Comparison of ENCODE assay signal across 8 cellular contexts in genomic region chr12:57898308-57898970, GRCh38. TPM values are rescaled to one million over a fixed set of nuclear protein-coding genes. Genes with fewer than 3 reads are reported as not detected.
DNase-seq lines count a peak whose midpoint lies in the region; ATAC-seq, FAIRE-seq and TF ChIP-seq lines count a peak whose summit lies in the region.

No MANE protein-coding gene starts in this region.

- peaks cover 34 to 47% of the 10 kb centered on the region in 2 donors for H3K4me1 ChIP-seq in kidney (ENCODE audit: control insufficient read depth in 1 of 2, insufficient read depth in 1 of 2, low read depth in 1 of 2, low read length in 2 of 2)

- peak; percentile 12 for ATAC-seq in GM18520 (IDR thresholded peaks at IDR 0.05; ENCODE audit: unreplicated experiment)
- ATAC-seq in HG02798 (IDR thresholded peaks at IDR 0.05; ENCODE audit: poor library complexity, unreplicated experiment): peak; percentile 32

- H3K9ac ChIP-seq in SK-N-MC (ENCODE audit: insufficient read length) (peak overlapping the region; percentile 29), kidney (ENCODE audit: low read length in 2 of 2) (peak overlapping the region in 1 of 2 donors; percentile 43)

- intact Hi-C loops in kidney (cut with DNase I): loop anchor here (5.0 kb wide), 1 partner anchor 66 kb away; no protein-coding TSS in a partner anchor

- no peaks in the 10 kb centered on the region for H3K9me3 ChIP-seq in SK-N-MC (ENCODE audit: low read depth, low read length)
- H3K9me3 ChIP-seq in kidney (ENCODE audit: control insufficient read depth in 1 of 2, low read length in 2 of 2): no peaks in the 10 kb centered on the region

- H3K4me3 ChIP-seq in SK-N-MC (peak overlapping the region; percentile 34), kidney (ENCODE audit: low read length in 2 of 2) (no peak overlapping the region)

- H3K27ac ChIP-seq in SK-N-MC: peak overlapping the region; percentile 74; the same call in 1 of the 2 replicates
- H3K27ac ChIP-seq in kidney (ENCODE audit: low read depth in 2 of 2, low read length in 2 of 2): peak overlapping the region; percentile 37 to 98

- FAIRE-seq in kidney (lab: Jason Lieb, UNC): no peak

- no peak for TF ChIP-seq CTCF in kidney (IDR thresholded peaks at IDR 0.05; ENCODE audit: borderline replicate concordance, extremely low read depth, insufficient read depth)

- DNase-seq in SK-N-MC (ENCODE audit: low read depth, low spot score): no peak
- no peak for DNase-seq in kidney
- DNase-seq in anterior cingulate cortex (lab: John Stamatoyannopoulos, UW): no peak
- DNase-seq in dedifferentiated amniotic fluid mesenchymal stem cell (ENCODE audit: extremely low spot score): no peak
- no peak for DNase-seq in amniotic stem cell (lab: John Stamatoyannopoulos, UW)
- no peak for DNase-seq in NCI-H2196 treated with DMSO at 0.1 percent for 48 hours (lab: John Stamatoyannopoulos, UW; ENCODE audit: unreplicated experiment)

- H3K36me3 ChIP-seq in SK-N-MC (ENCODE audit: insufficient read depth, low read length): no peaks in the 10 kb centered on the region
- no peaks in the 10 kb centered on the region for H3K36me3 ChIP-seq in kidney (ENCODE audit: control insufficient read depth in 1 of 2, insufficient read depth in 2 of 2, low read length in 2 of 2)

RNA-seq across cellular contexts. Expression of gene ATP23, which starts 42.9 kb away (rescaled TPM):
- total RNA-seq in kidney: 3.7 TPM
- polyA plus RNA-seq in kidney (ENCODE audit: insufficient read depth, low read depth, low replicate concordance): 13.1 TPM

RNA-seq across cellular contexts. Expression of gene CTDSP2, which starts 51.9 kb away (rescaled TPM):
- total RNA-seq in kidney: 198 TPM
- 46.0 TPM for polyA plus RNA-seq in kidney (ENCODE audit: insufficient read depth, low read depth, low replicate concordance)
